ENCODE assay signal across 8 cellular contexts in genomic region chr18:24726727-24727539, GRCh38.
DNase-seq lines count a peak whose midpoint lies in the region; ATAC-seq and TF ChIP-seq lines count a peak whose summit lies in the region.
"Had no signal": no experiment of that assay in that cellular context is flagged by ENCODE, and none has a peak within 500 bp of the region (broad histone marks: within the 10 kb centered on the region; RNA-seq: fewer than 3 reads in every experiment).

No MANE protein-coding gene starts in this region.

- intact Hi-C loops in left ventricle myocardium inferior (cut with micrococcal nuclease), result loop anchor here (2.0 to 5.0 kb wide), 2 partner anchors 126 to 240 kb away; no protein-coding TSS in a partner anchor

- no peaks in the 10 kb centered on the region for H3K36me3 ChIP-seq in left ventricle myocardium inferior
- H3K36me3 ChIP-seq: neutrophil had no signal

- H3K9me3 Mint-ChIP-seq in activated naive CD8-positive, alpha-beta T cell treated with anti-CD3 and anti-CD28 coated beads, Interleukin-2, amount 50 U/mL, for 24 hours, result no peaks in the 10 kb centered on the region

- H3K4me1 Mint-ChIP-seq in activated naive CD8-positive, alpha-beta T cell treated with anti-CD3 and anti-CD28 coated beads, Interleukin-2, amount 50 U/mL, for 24 hours, result no peaks in the 10 kb centered on the region

- no peaks in the 10 kb centered on the region for H3K36me3 Mint-ChIP-seq in activated naive CD8-positive, alpha-beta T cell treated with anti-CD3 and anti-CD28 coated beads, Interleukin-2, amount 50 U/mL, for 24 hours (ENCODE audit: low read depth)

- peaks cover 8% of the 10 kb centered on the region for H3K27me3 Mint-ChIP-seq in activated naive CD8-positive, alpha-beta T cell treated with anti-CD3 and anti-CD28 coated beads, Interleukin-2, amount 50 U/mL, for 24 hours

- H3K4me1 ChIP-seq in left ventricle myocardium inferior, result peaks cover 5% of the 10 kb centered on the region

- no peak overlapping the region for H3K4me3 Mint-ChIP-seq in activated naive CD8-positive, alpha-beta T cell treated with anti-CD3 and anti-CD28 coated beads, Interleukin-2, amount 50 U/mL, for 24 hours

- H3K27ac ChIP-seq in left ventricle myocardium inferior (replicated peaks), result no peak overlapping the region
- H3K27ac ChIP-seq: neutrophil had no signal

- in situ Hi-C loops in SK-MEL-5 (cut with HindIII; ENCODE audit: low pct_unique_long_range_greater_than_20kb, low sequenced_read_pairs), result no loop called here

- peak; percentile 75 for TF ChIP-seq CTCF in GM12872 (IDR thresholded peaks at IDR 0.05; ENCODE audit: insufficient read depth, low read depth, low read length)
- peak; percentile 85 for TF ChIP-seq CTCF in left ventricle myocardium inferior (IDR thresholded peaks at IDR 0.05; ENCODE audit: borderline replicate concordance)

- DNase-seq in NAMALWA (ENCODE audit: low spot score), result peak; percentile 76
- DNase-seq in SK-MEL-5 (ENCODE audit: low read depth, low spot score), result peak; percentile 79
- peak; percentile 63 for DNase-seq in activated naive CD8-positive, alpha-beta T cell treated with anti-CD3 and anti-CD28 coated beads, Interleukin-2, amount 50 U/mL, for 24 hours
- peak; percentile 42 for DNase-seq in left ventricle myocardium inferior
- peak; percentile 72 for DNase-seq in renal cortical epithelial cell (ENCODE audit: low read depth)

- H3K27ac Mint-ChIP-seq in activated naive CD8-positive, alpha-beta T cell treated with anti-CD3 and anti-CD28 coated beads, Interleukin-2, amount 50 U/mL, for 24 hours, result no peak overlapping the region

- no peaks in the 10 kb centered on the region for H3K9me3 ChIP-seq in left ventricle myocardium inferior (replicated peaks)
- H3K9me3 ChIP-seq: neutrophil had no signal

- H3K27me3 ChIP-seq in left ventricle myocardium inferior (ENCODE audit: low read depth), result peaks cover 24% of the 10 kb centered on the region

- no peak for ATAC-seq in activated naive CD8-positive, alpha-beta T cell treated with anti-CD3 and anti-CD28 coated beads, Interleukin-2, amount 50 U/mL, for 24 hours
- ATAC-seq in HG03025 (IDR thresholded peaks at IDR 0.05; ENCODE audit: low FRiP score, unreplicated experiment), result no peak

- H3K4me3 ChIP-seq in left ventricle myocardium inferior, result peak overlapping the region; percentile 41
